Comparison of ENCODE assay signal across 8 cellular contexts in genomic region chr11:11620966-11621880, GRCh38. TPM values are rescaled to one million over a fixed set of nuclear protein-coding genes. Genes with fewer than 3 reads are reported as not detected.
DNase-seq lines count a peak whose midpoint lies in the region; ATAC-seq and TF ChIP-seq lines count a peak whose summit lies in the region.

No MANE protein-coding gene starts in this region.

- H3K4me1 ChIP-seq in heart right ventricle, result peaks cover 0 to 63% (median 16%) of the 10 kb centered on the region in 9 donors

- ATAC-seq in GM19438 (IDR thresholded peaks at IDR 0.05; ENCODE audit: low read depth, unreplicated experiment), result peak; percentile 26
- ATAC-seq in heart right ventricle, result peak; percentile 27 to 65 (median 52)
- ATAC-seq in HG03520 (IDR thresholded peaks at IDR 0.05; ENCODE audit: unreplicated experiment), result no peak

- H3K27me3 Mint-ChIP-seq in activated naive CD4-positive, alpha-beta T cell treated with anti-CD3 and anti-CD28 coated beads for 36 hours (ENCODE audit: low read depth), result peaks cover 51% of the 10 kb centered on the region
- peaks cover 65% of the 10 kb centered on the region for H3K27me3 Mint-ChIP-seq in progenitor cell of endocrine pancreas

- H3K4me1 Mint-ChIP-seq in activated naive CD4-positive, alpha-beta T cell treated with anti-CD3 and anti-CD28 coated beads for 36 hours (ENCODE audit: low read depth), result no peaks in the 10 kb centered on the region
- H3K4me1 Mint-ChIP-seq in progenitor cell of endocrine pancreas (ENCODE audit: low read depth), result peaks cover 11% of the 10 kb centered on the region

- H3K27ac ChIP-seq in heart right ventricle, result peak overlapping the region; percentile 24 to 88 (median 81)

- intact Hi-C loops in activated naive CD4-positive, alpha-beta T cell treated with anti-CD3 and anti-CD28 coated beads for 36 hours (cut with micrococcal nuclease), result loop anchor here (5.0 kb wide), 2 partner anchors 221 to 814 kb away; partner anchors contain the start of genes EIF4G2 and USP47
- intact Hi-C loops in heart right ventricle (cut with DNase I), result loop anchor here in 7 of 10 donors (2.0 to 10.0 kb wide), 10 partner anchors 82 to 686 kb away; no protein-coding TSS in a partner anchor

- peak overlapping the region; percentile 70 to 92 (median 78) for H3K4me3 ChIP-seq in heart right ventricle

- DNase-seq in Daoy (ENCODE audit: low read depth), result peak; percentile 59
- peak; percentile 2 for DNase-seq in LoVo (ENCODE audit: low spot score)
- DNase-seq in activated naive CD4-positive, alpha-beta T cell treated with anti-CD3 and anti-CD28 coated beads for 36 hours, result peak; percentile 39
- DNase-seq in heart right ventricle, result peak; percentile 33 to 50
- DNase-seq in progenitor cell of endocrine pancreas (ENCODE audit: low spot score, unreplicated experiment), result peak; percentile 19
- DNase-seq in activated CD4-positive, CD25-positive, alpha-beta regulatory T cell treated with anti-CD3 and anti-CD28 coated beads, Interleukin-2, amount 50 U/mL, for 72 hours, result no peak

- H3K27me3 ChIP-seq in heart right ventricle, result peaks cover 0 to 41% (median 0%) of the 10 kb centered on the region in 7 donors

- WGBS in heart right ventricle, 2 donors, result 0% methylated on average over 73 of the region's 73 CpGs

- TF ChIP-seq CTCF in heart right ventricle (IDR thresholded peaks at IDR 0.05), result peak in 4 of 9 donors; percentile 21 to 52 (median 42)
- TF ChIP-seq CTCF in progenitor cell of endocrine pancreas (IDR thresholded peaks at IDR 0.05; ENCODE audit: unreplicated experiment), result peak; percentile 14

- H3K27ac Mint-ChIP-seq in activated naive CD4-positive, alpha-beta T cell treated with anti-CD3 and anti-CD28 coated beads for 36 hours, result no peak overlapping the region
- peak overlapping the region; percentile 37 for H3K27ac Mint-ChIP-seq in progenitor cell of endocrine pancreas

- CTCF ChIA-PET in activated naive CD4-positive, alpha-beta T cell treated with anti-CD3 and anti-CD28 coated beads for 36 hours (lab: Charles Lee), result interaction anchor here (1.1 to 1.4 kb wide), 3 partner anchors 9 to 593 kb away, joined by 3 to 5 read pairs (median 4); no protein-coding TSS in a partner anchor

- H3K9me3 ChIP-seq in heart right ventricle, result no peaks in the 10 kb centered on the region

- H3K9me3 Mint-ChIP-seq in activated naive CD4-positive, alpha-beta T cell treated with anti-CD3 and anti-CD28 coated beads for 36 hours, result no peaks in the 10 kb centered on the region
- no peaks in the 10 kb centered on the region for H3K9me3 Mint-ChIP-seq in progenitor cell of endocrine pancreas (ENCODE audit: low read depth)

- no peaks in the 10 kb centered on the region for H3K36me3 Mint-ChIP-seq in activated naive CD4-positive, alpha-beta T cell treated with anti-CD3 and anti-CD28 coated beads for 36 hours (ENCODE audit: low read depth)
- no peaks in the 10 kb centered on the region for H3K36me3 Mint-ChIP-seq in progenitor cell of endocrine pancreas (ENCODE audit: insufficient read depth)

- no peaks in the 10 kb centered on the region for H3K36me3 ChIP-seq in heart right ventricle

- H3K4me3 Mint-ChIP-seq in activated naive CD4-positive, alpha-beta T cell treated with anti-CD3 and anti-CD28 coated beads for 36 hours, result peak overlapping the region; percentile 74
- peak overlapping the region; percentile 76 for H3K4me3 Mint-ChIP-seq in progenitor cell of endocrine pancreas (ENCODE audit: low read depth)

RNA-seq across cellular contexts. Expression of gene GALNT18, which starts 0.6 kb away (rescaled TPM):
- total RNA-seq in Daoy (2014; rRNA removed; shearing (Covaris generic)), result 5.9 and 6.9 TPM in 2 replicates
- 1 to 10 TPM; 4.3 to 4.7 TPM for total RNA-seq in activated naive CD4-positive, alpha-beta T cell treated with anti-CD3 and anti-CD28 coated beads for 36 hours
- total RNA-seq in heart right ventricle, result 10 to 100 TPM in 9 of 10 donors, 1 to 10 TPM in 1; 9.8 to 29.0 (median 15.6) TPM
- polyA plus RNA-seq in heart right ventricle, result 10 to 100 TPM in 1 of 2 donors, 1 to 10 TPM in 1; 7.0 to 28.8 TPM
- total RNA-seq in progenitor cell of endocrine pancreas, result 2.1 TPM in 2 replicates
